Comparison of ENCODE assay signal across 20 cellular contexts in genomic region chr1:2952992-2953391, GRCh38.
"Had no signal": no experiment of that assay in that cellular context is flagged by ENCODE, and none has a peak within 500 bp of the region (broad histone marks: within the 10 kb centered on the region; RNA-seq: fewer than 3 reads in every experiment).

No MANE protein-coding gene starts in this region.

- FAIRE-seq: frontal cortex, islet of Langerhans had no signal

- H3K4me3 ChIP-seq: dorsolateral prefrontal cortex, heart left ventricle, neural progenitor cell, ovary, stomach, thoracic aorta, transverse colon had no signal

- H3K27me3 ChIP-seq: neural progenitor cell, ovary had no signal

- H3K4me2 ChIP-seq: neural progenitor cell had no signal

- H3K36me3 ChIP-seq: heart left ventricle, neural progenitor cell, ovary, stomach, thoracic aorta, transverse colon had no signal

- DNase-seq: cortex of kidney; effector CD8-positive, alpha-beta T cell; hypothalamus; kidney glomerular epithelial cell; nucleus accumbens; right cardiac atrium; stimulated activated CD4-positive, alpha-beta T cell treated with anti-CD3 and anti-CD28 coated beads, Interleukin-15, amount 100 ng/mL, for 24 hours; stimulated activated CD4-positive, alpha-beta T cell treated with anti-CD3 and anti-CD28 coated beads, Interleukin-1b, Interleukin-23, amount 100 ng/mL, for 48 hours; stimulated activated CD4-positive, alpha-beta T cell treated with anti-CD3 and anti-CD28 coated beads, Interleukin-4, amount 100 ng/mL, for 24 hours; stimulated activated naive CD4-positive, alpha-beta T cell; stomach; substantia nigra; transverse colon had no signal

- H3K27ac ChIP-seq: heart left ventricle, neural progenitor cell, ovary, stomach, thoracic aorta, transverse colon had no signal

- H3K4me1 ChIP-seq: neural progenitor cell, stomach, transverse colon had no signal
